Comparison of ENCODE assay signal across 22 cellular contexts in genomic region chr2:46748121-46748520, GRCh38. TPM values are rescaled to one million over a fixed set of nuclear protein-coding genes. Genes with fewer than 3 reads are reported as not detected.
DNase-seq lines count a peak whose midpoint lies in the region; ATAC-seq and TF ChIP-seq lines count a peak whose summit lies in the region.
"Had no signal": no experiment of that assay in that cellular context is flagged by ENCODE, and none has a peak within 500 bp of the region (broad histone marks: within the 10 kb centered on the region; RNA-seq: fewer than 3 reads in every experiment).

No MANE protein-coding gene starts in this region.

- no peaks in the 10 kb centered on the region for H3K27me3 ChIP-seq in psoas muscle (ENCODE audit: insufficient read depth in 3 of 3, low read length in 2 of 3)
- H3K27me3 ChIP-seq: tibial nerve had no signal

- H3K9me3 Mint-ChIP-seq in natural killer cell treated with Interleukin-12 subunit alpha and Interleukin-12 subunit beta and Interleukin-15 and Interleukin-18, amount 100 ng/mL, for 72 hours: no peaks in the 10 kb centered on the region
- H3K9me3 Mint-ChIP-seq: stimulated activated naive CD8-positive, alpha-beta T cell treated with anti-CD3 and anti-CD28 coated beads, Interleukin-15, Interleukin-2, amounts not matched to agents 100 ng/mL and 50 ng/mL, for 24 hours; T-helper 1 cell treated with Interleukin-12 subunit alpha and Interleukin-12 subunit beta and Interleukin-4 antibody, amounts not matched to agents 30 μg/mL and 1 μg/mL, for 36 hours had no signal

- no peak for ATAC-seq in natural killer cell treated with Interleukin-12 subunit alpha and Interleukin-12 subunit beta and Interleukin-15 and Interleukin-18, amount 100 ng/mL, for 72 hours
- no peak for ATAC-seq in psoas muscle
- ATAC-seq: CD8-positive, alpha-beta T cell had no signal

- no peaks in the 10 kb centered on the region for H3K9me3 ChIP-seq in psoas muscle
- H3K9me3 ChIP-seq: tibial nerve had no signal

- no peaks in the 10 kb centered on the region for H3K27me3 Mint-ChIP-seq in natural killer cell treated with Interleukin-12 subunit alpha and Interleukin-12 subunit beta and Interleukin-15 and Interleukin-18, amount 100 ng/mL, for 72 hours
- H3K27me3 Mint-ChIP-seq: activated CD4-positive, alpha-beta memory T cell treated with anti-CD3 and anti-CD28 coated beads for 36 hours; naive B cell; progenitor cell of endocrine pancreas; stimulated activated naive CD8-positive, alpha-beta T cell treated with anti-CD3 and anti-CD28 coated beads, Interleukin-15, Interleukin-2, amounts not matched to agents 100 ng/mL and 50 ng/mL, for 24 hours had no signal

- H3K36me3 Mint-ChIP-seq in natural killer cell treated with Interleukin-12 subunit alpha and Interleukin-12 subunit beta and Interleukin-15 and Interleukin-18, amount 100 ng/mL, for 72 hours: no peaks in the 10 kb centered on the region

- peak; percentile 46 for DNase-seq in EH (ENCODE audit: low read depth)
- peak; percentile 6 for DNase-seq in KBM-7
- no peak for DNase-seq in natural killer cell treated with Interleukin-12 subunit alpha and Interleukin-12 subunit beta and Interleukin-15 and Interleukin-18, amount 100 ng/mL, for 72 hours (ENCODE audit: low spot score)
- no peak for DNase-seq in psoas muscle
- no peak for DNase-seq in NCI-H1092 treated with DMSO at 0.1 percent for 48 hours (lab: John Stamatoyannopoulos, UW)
- DNase-seq in epidermal melanocyte (ENCODE audit: insufficient read length, low spot score): no peak
- no peak for DNase-seq in RKO (ENCODE audit: low spot score)
- DNase-seq: activated CD4-positive, alpha-beta memory T cell treated with anti-CD3 and anti-CD28 coated beads for 36 hours; activated T-cell treated with anti-CD3 and anti-CD28 coated beads for 4 hours; amygdala; caudate nucleus; CD8-positive, alpha-beta T cell; kidney; naive B cell; NCI-H1436; NCI-H526 treated with DMSO at 0.1 percent for 48 hours; SHP77 treated with DMSO at 0.1 percent for 48 hours had no signal

- H3K27ac ChIP-seq in VCaP (peak overlapping the region; percentile 76), psoas muscle (no peak overlapping the region)
- H3K27ac ChIP-seq: tibial nerve had no signal

- in situ Hi-C loops in KBM-7 (cut with MboI; ENCODE audit: low pct_unique_long_range_greater_than_20kb, low sequenced_read_pairs): no loop called here

- intact Hi-C loops in psoas muscle (cut with DNase I): no loop called here

- WGBS in psoas muscle, 3 donors: 90 to 96% (median 95%) methylated on average over 3 of the region's 3 CpGs

- TF ChIP-seq CTCF in VCaP (conservative IDR thresholded peaks at IDR 0.05) (no peak), psoas muscle (IDR thresholded peaks at IDR 0.05) (no peak)

- no peaks in the 10 kb centered on the region for H3K36me3 ChIP-seq in psoas muscle (ENCODE audit: insufficient read depth in 1 of 2, low read depth in 1 of 2)
- H3K36me3 ChIP-seq: tibial nerve had no signal

- peak overlapping the region; percentile 19 for H3K4me3 Mint-ChIP-seq in natural killer cell treated with Interleukin-12 subunit alpha and Interleukin-12 subunit beta and Interleukin-15 and Interleukin-18, amount 100 ng/mL, for 72 hours
- H3K4me3 Mint-ChIP-seq: activated CD4-positive, alpha-beta memory T cell treated with anti-CD3 and anti-CD28 coated beads for 36 hours; CD8-positive, alpha-beta T cell; stimulated activated naive CD8-positive, alpha-beta T cell treated with anti-CD3 and anti-CD28 coated beads, Interleukin-15, Interleukin-2, amounts not matched to agents 100 ng/mL and 50 ng/mL, for 24 hours; T-helper 1 cell treated with Interleukin-12 subunit alpha and Interleukin-12 subunit beta and Interleukin-4 antibody, amounts not matched to agents 30 μg/mL and 1 μg/mL, for 36 hours had no signal

- peak overlapping the region in 1 of 2 donors; percentile 23 for H3K27ac Mint-ChIP-seq in natural killer cell treated with Interleukin-12 subunit alpha and Interleukin-12 subunit beta and Interleukin-15 and Interleukin-18, amount 100 ng/mL, for 72 hours
- H3K27ac Mint-ChIP-seq: activated CD4-positive, alpha-beta memory T cell treated with anti-CD3 and anti-CD28 coated beads for 36 hours; CD8-positive, alpha-beta T cell; stimulated activated naive CD8-positive, alpha-beta T cell treated with anti-CD3 and anti-CD28 coated beads, Interleukin-15, Interleukin-2, amounts not matched to agents 100 ng/mL and 50 ng/mL, for 24 hours; T-helper 1 cell treated with Interleukin-12 subunit alpha and Interleukin-12 subunit beta and Interleukin-4 antibody, amounts not matched to agents 30 μg/mL and 1 μg/mL, for 36 hours had no signal

- no peak overlapping the region for H3K4me3 ChIP-seq in psoas muscle
- H3K4me3 ChIP-seq: tibial nerve had no signal

- peaks cover 21% of the 10 kb centered on the region for H3K4me1 ChIP-seq in psoas muscle

- peaks cover 37% of the 10 kb centered on the region in 2 donors for H3K4me1 Mint-ChIP-seq in natural killer cell treated with Interleukin-12 subunit alpha and Interleukin-12 subunit beta and Interleukin-15 and Interleukin-18, amount 100 ng/mL, for 72 hours (ENCODE audit: low read depth in 2 of 2)

RNA-seq across cellular contexts. Expression of gene SOCS5, which starts 49.0 kb away (rescaled TPM):
- total RNA-seq in natural killer cell treated with Interleukin-12 subunit alpha and Interleukin-12 subunit beta and Interleukin-15 and Interleukin-18, amount 100 ng/mL, for 72 hours: 1 to 10 TPM; 7.5 to 9.0 TPM
- total RNA-seq in psoas muscle: 10 to 100 TPM; 12.5 to 16.8 (median 15.5) TPM
- polyA plus RNA-seq in psoas muscle: 10 to 100 TPM in 1 of 3 donors, 1 to 10 TPM in 2; 6.3 to 12.4 (median 7.3) TPM

Comparison
In these comparisons a context has a peak if more than half of its experiments do, and no peak if none do; other contexts are left out.
1. DNase-seq: peak in EH (single experiment) and KBM-7 (single experiment); none in natural killer cell treated with Interleukin-12 subunit alpha and Interleukin-12 subunit beta and Interleukin-15 and Interleukin-18, amount 100 ng/mL, for 72 hours (single experiment), psoas muscle (0 of 2), NCI-H1092 treated with DMSO at 0.1 percent for 48 hours (single experiment), epidermal melanocyte (single experiment) and RKO (single experiment).